18 cellular contexts compared by ENCODE assay signal in genomic region chr20:61983965-61984364, GRCh38.
"Had no signal": no experiment of that assay in that cellular context is flagged by ENCODE, and none has a peak within 500 bp of the region (broad histone marks: within the 10 kb centered on the region; RNA-seq: fewer than 3 reads in every experiment).

No MANE protein-coding gene starts in this region.

- H3K27me3 Mint-ChIP-seq: activated CD4-positive, alpha-beta T cell treated with anti-CD3 and anti-CD28 coated beads for 36 hours; activated naive CD8-positive, alpha-beta T cell treated with anti-CD3 and anti-CD28 coated beads, Interleukin-2, amount 10 ng/mL, durations not matched to agents 7 days and 5 days; memory B cell; stimulated activated naive B cell treated with anti-CD40 and anti-IgM and Interleukin-4, amounts not matched to agents 10 μg/mL and 1 μg/mL and 100 μg/mL, for 72 hours had no signal

- H3K27me3 ChIP-seq: body of pancreas, heart left ventricle, upper lobe of left lung had no signal

- H3K27ac ChIP-seq: body of pancreas, heart left ventricle, thoracic aorta, upper lobe of left lung had no signal

- H3K27ac Mint-ChIP-seq: activated CD4-positive, alpha-beta T cell treated with anti-CD3 and anti-CD28 coated beads for 36 hours; activated T-helper 1 cell treated with anti-CD3 and anti-CD28 coated beads, Interleukin-12 subunit alpha, Interleukin-12 subunit beta, Interleukin-2, Interleukin-4 antibody, amounts not matched to agents 30 ng/mL and 10 ng/mL and 1 ng/mL, durations not matched to agents 14 hours and 24 hours and 36 hours; memory B cell; stimulated activated naive B cell treated with anti-CD40 and anti-IgM and Interleukin-4, amounts not matched to agents 10 μg/mL and 1 μg/mL and 100 μg/mL, for 72 hours had no signal

- H3K9me3 ChIP-seq: body of pancreas, heart left ventricle, thoracic aorta, upper lobe of left lung had no signal

- H3K4me3 ChIP-seq: body of pancreas, heart left ventricle, thoracic aorta, upper lobe of left lung had no signal

- FAIRE-seq: colon, endometrium, frontal cortex, TTC549 had no signal

- ATAC-seq: activated CD4-positive, alpha-beta T cell treated with anti-CD3 and anti-CD28 coated beads for 36 hours; body of pancreas; heart left ventricle; stimulated activated naive B cell treated with anti-CD40 and anti-IgM and Interleukin-4, amounts not matched to agents 10 μg/mL and 1 μg/mL and 100 μg/mL, for 72 hours had no signal

- DNase-seq: activated CD4-positive, alpha-beta T cell treated with anti-CD3 and anti-CD28 coated beads for 36 hours; activated gamma-delta T cell treated with Interleukin-2 at 50 U/mL for 16 hours; activated naive CD8-positive, alpha-beta T cell treated with anti-CD3 and anti-CD28 coated beads, Interleukin-2, amount 10 ng/mL, durations not matched to agents 7 days and 5 days; amygdala; body of pancreas; central memory CD4-positive, alpha-beta T cell; heart left ventricle; kidney glomerular epithelial cell; nucleus accumbens; stimulated activated naive B cell treated with anti-CD40 and anti-IgM and Interleukin-4, amounts not matched to agents 10 μg/mL and 1 μg/mL and 100 μg/mL, for 72 hours; upper lobe of left lung had no signal

- H3K4me3 Mint-ChIP-seq: activated CD4-positive, alpha-beta T cell treated with anti-CD3 and anti-CD28 coated beads for 36 hours; activated naive CD8-positive, alpha-beta T cell treated with anti-CD3 and anti-CD28 coated beads, Interleukin-2, amount 10 ng/mL, durations not matched to agents 7 days and 5 days; activated T-helper 1 cell treated with anti-CD3 and anti-CD28 coated beads, Interleukin-12 subunit alpha, Interleukin-12 subunit beta, Interleukin-2, Interleukin-4 antibody, amounts not matched to agents 30 ng/mL and 10 ng/mL and 1 ng/mL, durations not matched to agents 14 hours and 24 hours and 36 hours; memory B cell; stimulated activated naive B cell treated with anti-CD40 and anti-IgM and Interleukin-4, amounts not matched to agents 10 μg/mL and 1 μg/mL and 100 μg/mL, for 72 hours had no signal

- H3K4me1 ChIP-seq: upper lobe of left lung had no signal
